In genomic region chr5:73694089-73694488, GRCh38 we compare ENCODE assay signal across 10 cellular contexts.
A peak's percentile ranks its signal among the peaks of the same experiment; 100 is the strongest.
DNase-seq lines count a peak whose midpoint lies in the region; ATAC-seq and TF ChIP-seq lines count a peak whose summit lies in the region.
"Had no signal": no experiment of that assay in that cellular context is flagged by ENCODE, and none has a peak within 500 bp of the region (broad histone marks: within the 10 kb centered on the region; RNA-seq: fewer than 3 reads in every experiment).

No MANE protein-coding gene starts in this region.

- H3K9me3 ChIP-seq in esophagus squamous epithelium: no peaks in the 10 kb centered on the region
- no peaks in the 10 kb centered on the region for H3K9me3 ChIP-seq in SJCRH30 (replicated peaks)

- peaks cover 7 to 18% (median 7%) of the 10 kb centered on the region in 3 donors for H3K36me3 Mint-ChIP-seq in immature natural killer cell
- no peaks in the 10 kb centered on the region for H3K36me3 Mint-ChIP-seq in nephron progenitor cell (ENCODE audit: low read depth)

- H3K9me3 Mint-ChIP-seq in immature natural killer cell (no peaks in the 10 kb centered on the region), nephron progenitor cell (no peaks in the 10 kb centered on the region)

- intact Hi-C loops in esophagus squamous epithelium (cut with DNase I): no loop called here

- H3K4me1 Mint-ChIP-seq in immature natural killer cell (peaks cover 45 to 60% of the 10 kb centered on the region in 2 donors), nephron progenitor cell (peaks cover 14% of the 10 kb centered on the region)

- H3K27me3 Mint-ChIP-seq in immature natural killer cell (ENCODE audit: low read depth in 3 of 3): peaks cover 0 to 3% (median 1%) of the 10 kb centered on the region in 3 donors
- peaks cover 9% of the 10 kb centered on the region for H3K27me3 Mint-ChIP-seq in nephron progenitor cell (ENCODE audit: low read depth, poor library complexity)

- H3K27ac ChIP-seq in esophagus squamous epithelium (no peak overlapping the region), SJCRH30 (no peak overlapping the region)

- no peaks in the 10 kb centered on the region for H3K27me3 ChIP-seq in esophagus squamous epithelium
- H3K27me3 ChIP-seq in SJCRH30: no peaks in the 10 kb centered on the region

- TF ChIP-seq CTCF in esophagus squamous epithelium (IDR thresholded peaks at IDR 0.05): no peak
- TF ChIP-seq CTCF in nephron progenitor cell (IDR thresholded peaks at IDR 0.05): no peak

- H3K4me3 ChIP-seq in esophagus squamous epithelium: no peak overlapping the region
- H3K4me3 ChIP-seq in SJCRH30: no peak overlapping the region
- H3K4me3 ChIP-seq: dorsolateral prefrontal cortex, skin epidermis had no signal

- no peaks in the 10 kb centered on the region for H3K36me3 ChIP-seq in esophagus squamous epithelium
- H3K36me3 ChIP-seq in SJCRH30: no peaks in the 10 kb centered on the region; the same call in 1 of the 2 replicates

- TF ChIP-seq POLR2A in esophagus squamous epithelium (IDR thresholded peaks at IDR 0.05): no peak

- 48 to 65% methylated on average over 2 of the region's 2 CpGs for WGBS in esophagus squamous epithelium, 2 donors

- H3K4me1 ChIP-seq in esophagus squamous epithelium (peaks cover 0 to 22% (median 6%) of the 10 kb centered on the region in 3 donors), SJCRH30 (no peaks in the 10 kb centered on the region)

- H3K27ac Mint-ChIP-seq in immature natural killer cell (peak overlapping the region; percentile 92 to 95 (median 93)), nephron progenitor cell (no peak overlapping the region)

- peak; percentile 70 to 75 (median 71) for DNase-seq in immature natural killer cell
- no peak for DNase-seq in esophagus squamous epithelium (lab: John Stamatoyannopoulos, UW)
- DNase-seq in nephron progenitor cell: no peak
- no peak for DNase-seq in NCI-H2227 treated with DMSO at 0.1 percent for 48 hours (lab: John Stamatoyannopoulos, UW)
- DNase-seq in SJCRH30: no peak

- H3K4me3 Mint-ChIP-seq in immature natural killer cell (peak overlapping the region; percentile 73 to 87 (median 83)), nephron progenitor cell (no peak overlapping the region)

- ATAC-seq in GM18508 (IDR thresholded peaks at IDR 0.05; ENCODE audit: insufficient read depth, unreplicated experiment): peak; percentile 74
- peak; percentile 73 for ATAC-seq in GM21390 (IDR thresholded peaks at IDR 0.05; ENCODE audit: unreplicated experiment)
- ATAC-seq in HG03280 (IDR thresholded peaks at IDR 0.05; ENCODE audit: unreplicated experiment): peak; percentile 64

Comparison
In these comparisons a context has a peak if more than half of its experiments do, and no peak if none do; other contexts are left out.
1. DNase-seq: peak in immature natural killer cell (3 of 3); none in esophagus squamous epithelium (single experiment), nephron progenitor cell (single experiment), NCI-H2227 treated with DMSO at 0.1 percent for 48 hours (single experiment) and SJCRH30 (0 of 2).
2. Peak in every context shown above with its lines, with median percentiles within 50 percentile points of each other: ATAC-seq.